Comparison of ENCODE assay signal across 8 cellular contexts in the genomic region with DNA sequence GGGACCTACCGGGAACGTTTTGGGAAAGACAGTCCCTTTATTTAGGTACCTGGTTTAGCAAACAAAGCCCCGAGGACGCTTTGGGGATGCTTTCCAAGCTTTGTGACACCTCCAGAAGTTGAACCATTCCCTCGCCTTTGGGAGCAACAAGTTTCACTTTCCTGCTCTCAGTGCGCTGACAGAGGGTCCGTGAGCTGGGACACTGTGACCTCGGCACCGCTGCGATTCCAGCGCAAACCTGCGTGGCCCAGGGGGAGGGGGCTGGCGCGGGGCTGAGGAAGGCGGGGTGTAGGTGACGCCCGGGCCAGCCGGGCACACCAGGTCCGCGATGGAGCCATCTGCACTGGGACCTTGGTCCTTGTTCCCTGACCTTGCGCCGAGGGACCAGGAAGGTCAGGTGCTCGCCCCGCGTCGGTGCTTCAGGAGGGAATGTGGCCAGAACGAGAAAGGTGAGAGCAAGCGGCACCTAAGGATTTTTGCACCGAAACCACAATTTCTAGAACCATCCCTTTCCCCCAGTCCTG. TPM values are rescaled to one million over a fixed set of nuclear protein-coding genes. Genes with fewer than 3 reads are reported as not detected.
DNase-seq lines count a peak whose midpoint lies in the region; ATAC-seq and TF ChIP-seq lines count a peak whose summit lies in the region.

No MANE protein-coding gene starts in this region.

- peak overlapping the region; percentile 77 for H2AFZ ChIP-seq in parathyroid adenoma

- H3K4me3 ChIP-seq in AG04450 (ENCODE audit: low read depth, low read length), result peak overlapping the region; percentile 79
- H3K4me3 ChIP-seq in H7 (ENCODE audit: insufficient read depth, low read depth, low read length), result peak overlapping the region; percentile 45
- H3K4me3 ChIP-seq in WERI-Rb-1 (ENCODE audit: low read depth, low read length), result peak overlapping the region; percentile 2
- peak overlapping the region; percentile 73 for H3K4me3 ChIP-seq in parathyroid adenoma (ENCODE audit: low read depth, low read length)

- ATAC-seq in Right ventricle myocardium superior (ENCODE audit: poor library complexity) (peak; percentile 63), HG03442 (IDR thresholded peaks at IDR 0.05; ENCODE audit: unreplicated experiment) (no peak), GM19351 (IDR thresholded peaks at IDR 0.05; ENCODE audit: unreplicated experiment) (no peak)

- H3K27ac ChIP-seq in AG04450 (ENCODE audit: low read depth, low read length) (peak overlapping the region; percentile 31), WERI-Rb-1 (no peak overlapping the region), parathyroid adenoma (no peak overlapping the region)

- TF ChIP-seq CTCF in AG04450 (IDR thresholded peaks at IDR 0.05; ENCODE audit: low read depth, low read length) (no peak), WERI-Rb-1 (IDR thresholded peaks at IDR 0.05; ENCODE audit: low read depth, low read length) (no peak), parathyroid adenoma (IDR thresholded peaks at IDR 0.05) (no peak)

- CTCF ChIA-PET in AG04450 (lab: Charles Lee), result interaction anchor here (0.7 to 1.4 kb wide), 4 partner anchors 146 to 714 kb away, joined by 3 read pairs; no protein-coding TSS in a partner anchor

- no peaks in the 10 kb centered on the region for H3K79me2 ChIP-seq in parathyroid adenoma

- H3K9me3 ChIP-seq in AG04450 (ENCODE audit: control insufficient read depth, insufficient read depth, low read length) (no peaks in the 10 kb centered on the region; the same call in 1 of the 2 replicates), WERI-Rb-1 (ENCODE audit: severe bottlenecking) (peaks cover 15% of the 10 kb centered on the region), parathyroid adenoma (ENCODE audit: control insufficient read depth, low read length) (no peaks in the 10 kb centered on the region)

- intact Hi-C loops in Right ventricle myocardium superior (cut with DNase I), result no loop called here

- H3K4me1 ChIP-seq in parathyroid adenoma, result no peaks in the 10 kb centered on the region

- POLR2A ChIA-PET in AG04450 (lab: Yijun Ruan, JAX), result interaction anchor here (0.5 to 1.6 kb wide), 4 partner anchors 49 to 522 kb away, joined by 3 to 4 read pairs (median 4); no protein-coding TSS in a partner anchor

- no peaks in the 10 kb centered on the region for H3K36me3 ChIP-seq in H7 (replicated peaks; ENCODE audit: control insufficient read depth, insufficient read depth, low read length)
- H3K36me3 ChIP-seq in WERI-Rb-1, result no peaks in the 10 kb centered on the region
- no peaks in the 10 kb centered on the region for H3K36me3 ChIP-seq in parathyroid adenoma (ENCODE audit: control insufficient read depth, insufficient read depth, low read length)

- H3K27me3 ChIP-seq in AG04450 (ENCODE audit: control insufficient read depth, insufficient read depth, low read length), result peaks cover 8% of the 10 kb centered on the region
- H3K27me3 ChIP-seq in H7 (ENCODE audit: control insufficient read depth, insufficient read depth, low read length), result peaks cover 72% of the 10 kb centered on the region
- peaks cover 95% of the 10 kb centered on the region for H3K27me3 ChIP-seq in WERI-Rb-1 (ENCODE audit: insufficient read depth, low read depth, severe bottlenecking)
- no peaks in the 10 kb centered on the region for H3K27me3 ChIP-seq in parathyroid adenoma (ENCODE audit: control insufficient read depth, insufficient read depth, low read length)

- peak overlapping the region; percentile 96 for H3K4me2 ChIP-seq in parathyroid adenoma (ENCODE audit: low read length)

- H3K9ac ChIP-seq in parathyroid adenoma, result no peak overlapping the region

- no peak for DNase-seq in AG04450 (ENCODE audit: low read depth, low spot score)
- peak; percentile 73 for DNase-seq in H7
- DNase-seq in WERI-Rb-1, result no peak
- peak; percentile 48 for DNase-seq in Right ventricle myocardium superior
- DNase-seq in HT-29 (ENCODE audit: low spot score), result no peak

RNA-seq across cellular contexts. Expression of gene NPR3, which starts 0.7 kb away (rescaled TPM):
- 4.0 and 4.4 TPM in 2 replicates for polyA plus RNA-seq in AG04450 (2011; rRNA removed)
- polyA minus RNA-seq in AG04450 (2011; rRNA and poly(A)+ RNA removed), result 10.6 and 11.1 TPM in 2 replicates
- 0.04 and 0.07 TPM in 2 replicates for total RNA-seq in H7 (2014; rRNA removed; shearing (Covaris generic))
- total RNA-seq in Right ventricle myocardium superior, result 18.3 TPM
- total RNA-seq in HT-29 (2014; rRNA removed; shearing (Covaris generic)), result not detected in 2 replicates

Comparison
In these comparisons a context has a peak if more than half of its experiments do, and no peak if none do; other contexts are left out.
1. DNase-seq: peak in H7 (single experiment) and Right ventricle myocardium superior (single experiment); none in AG04450 (single experiment), WERI-Rb-1 (single experiment) and HT-29 (single experiment).
2. H3K4me3 ChIP-seq: peak in every context shown above with its lines; median percentile 79 in AG04450; 73 in parathyroid adenoma; 45 in H7; 2 in WERI-Rb-1.
3. RNA of gene NPR3, which starts 0.7 kb away (total RNA-seq): 18.3 TPM in Right ventricle myocardium superior (single experiment); 0.04 to 0.07 TPM in H7 and not detected in HT-29; every median in the first group is over 10 times any median in the second.